In the genomic region with DNA sequence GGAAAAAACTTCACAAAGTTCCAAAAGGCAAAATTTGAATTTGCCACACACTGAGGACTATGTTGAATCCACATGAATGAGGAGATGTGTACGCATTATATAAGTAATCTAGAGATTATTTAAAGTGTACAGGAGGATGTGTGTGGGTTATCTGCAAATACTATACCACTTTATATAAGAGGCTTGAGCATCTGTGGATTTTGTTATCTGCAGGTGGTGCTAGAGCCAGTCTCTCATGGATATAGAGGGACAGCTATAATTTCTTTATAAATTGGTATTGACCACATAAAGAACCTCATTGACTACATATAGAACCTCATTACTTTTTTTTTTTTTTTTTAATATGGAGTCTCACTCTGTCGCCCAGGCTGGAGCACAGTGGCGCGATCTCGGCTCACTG, we compare ENCODE assay signal across 35 cellular contexts.
"Had no signal": no experiment of that assay in that cellular context is flagged by ENCODE, and none has a peak within 500 bp of the region (broad histone marks: within the 10 kb centered on the region; RNA-seq: fewer than 3 reads in every experiment).

No MANE protein-coding gene starts in this region.

- H3K4me1 Mint-ChIP-seq: activated B cell treated with CpG ODN at 0.5 μM for 24 hours; activated T-helper 17 cell treated with anti-CD3 and anti-CD28 coated beads, Interleukin-2, amount 50 U/mL, for 72 hours; brain had no signal

- H3K27me3 ChIP-seq: adrenal gland, ascending aorta, breast epithelium, cardiac muscle cell, esophagus squamous epithelium, gastroesophageal sphincter, heart right ventricle had no signal

- ATAC-seq: activated CD4-positive, CD25-positive, alpha-beta regulatory T cell treated with anti-CD3 and anti-CD28 coated beads, Interleukin-2, amount 50 U/mL, for 24 hours; activated CD8-positive, alpha-beta T cell treated with anti-CD3 and anti-CD28 coated beads for 36 hours; activated naive CD8-positive, alpha-beta T cell treated with anti-CD3 and anti-CD28 coated beads, Interleukin-2, amount 50 U/mL, for 24 hours; activated T-cell treated with anti-CD3 and anti-CD28 coated beads, Interleukin-2, amount 50 U/mL, for 4 hours; activated T-helper 17 cell treated with anti-CD3 and anti-CD28 coated beads, Interleukin-2, amount 50 U/mL, for 72 hours; effector memory CD8-positive, alpha-beta T cell; heart right ventricle; T-helper 17 cell had no signal

- H3K36me3 ChIP-seq: adrenal gland, ascending aorta, breast epithelium, cardiac muscle cell, esophagus squamous epithelium, gastroesophageal sphincter, heart right ventricle, WERI-Rb-1 had no signal

- H3K4me3 Mint-ChIP-seq: activated B cell treated with CpG ODN at 0.5 μM for 24 hours; activated CD8-positive, alpha-beta T cell treated with anti-CD3 and anti-CD28 coated beads for 36 hours; activated naive CD4-positive, alpha-beta T cell treated with anti-CD3 and anti-CD28 coated beads for 36 hours; activated naive CD4-positive, alpha-beta T cell treated with anti-CD3 and anti-CD28 coated beads, Interleukin-2, amount 50 U/mL, for 24 hours; activated naive CD8-positive, alpha-beta T cell treated with anti-CD3 and anti-CD28 coated beads for 36 hours; activated naive CD8-positive, alpha-beta T cell treated with anti-CD3 and anti-CD28 coated beads, Interleukin-2, amount 50 U/mL, for 24 hours; activated T-cell treated with anti-CD3 and anti-CD28 coated beads, Interleukin-2, amount 50 U/mL, for 4 hours; activated T-helper 17 cell treated with anti-CD3 and anti-CD28 coated beads, Interleukin-2, amount 50 U/mL, for 72 hours; brain; effector memory CD8-positive, alpha-beta T cell; T-helper 17 cell; T-helper 2 cell treated with Interferon-gamma antibody and Interleukin-4, amounts not matched to agents 5 μg/mL and 100 μg/mL, for 36 hours had no signal

- H3K9me3 Mint-ChIP-seq: activated B cell treated with CpG ODN at 0.5 μM for 24 hours; activated CD8-positive, alpha-beta T cell treated with anti-CD3 and anti-CD28 coated beads for 36 hours; activated naive CD4-positive, alpha-beta T cell treated with anti-CD3 and anti-CD28 coated beads for 36 hours; activated naive CD4-positive, alpha-beta T cell treated with anti-CD3 and anti-CD28 coated beads, Interleukin-2, amount 50 U/mL, for 24 hours; activated naive CD8-positive, alpha-beta T cell treated with anti-CD3 and anti-CD28 coated beads for 36 hours; activated naive CD8-positive, alpha-beta T cell treated with anti-CD3 and anti-CD28 coated beads, Interleukin-2, amount 50 U/mL, for 24 hours; activated T-cell treated with anti-CD3 and anti-CD28 coated beads, Interleukin-2, amount 50 U/mL, for 4 hours; activated T-helper 17 cell treated with anti-CD3 and anti-CD28 coated beads, Interleukin-2, amount 50 U/mL, for 72 hours; effector memory CD8-positive, alpha-beta T cell; T-helper 2 cell treated with Interferon-gamma antibody and Interleukin-4, amounts not matched to agents 5 μg/mL and 100 μg/mL, for 36 hours had no signal

- H3K4me1 ChIP-seq: ascending aorta, breast epithelium, esophagus squamous epithelium, gastroesophageal sphincter had no signal

- H3K27ac Mint-ChIP-seq: activated B cell treated with CpG ODN at 0.5 μM for 24 hours; activated CD8-positive, alpha-beta T cell treated with anti-CD3 and anti-CD28 coated beads for 36 hours; activated naive CD4-positive, alpha-beta T cell treated with anti-CD3 and anti-CD28 coated beads for 36 hours; activated naive CD4-positive, alpha-beta T cell treated with anti-CD3 and anti-CD28 coated beads, Interleukin-2, amount 50 U/mL, for 24 hours; activated naive CD8-positive, alpha-beta T cell treated with anti-CD3 and anti-CD28 coated beads for 36 hours; activated naive CD8-positive, alpha-beta T cell treated with anti-CD3 and anti-CD28 coated beads, Interleukin-2, amount 50 U/mL, for 24 hours; activated T-helper 17 cell treated with anti-CD3 and anti-CD28 coated beads, Interleukin-2, amount 50 U/mL, for 72 hours; brain; effector memory CD8-positive, alpha-beta T cell; T-helper 17 cell; T-helper 2 cell treated with Interferon-gamma antibody and Interleukin-4, amounts not matched to agents 5 μg/mL and 100 μg/mL, for 36 hours had no signal

- H3K4me3 ChIP-seq: adrenal gland, ascending aorta, breast epithelium, cardiac muscle cell, coronary artery, esophagus squamous epithelium, gastroesophageal sphincter, heart right ventricle had no signal

- H3K9me3 ChIP-seq: adrenal gland, ascending aorta, breast epithelium, esophagus squamous epithelium, gastroesophageal sphincter, heart right ventricle had no signal

- H3K27ac ChIP-seq: adrenal gland, ascending aorta, breast epithelium, cardiac muscle cell, coronary artery, esophagus squamous epithelium, gastroesophageal sphincter, heart right ventricle, WERI-Rb-1 had no signal

- H3K36me3 Mint-ChIP-seq: activated naive CD4-positive, alpha-beta T cell treated with anti-CD3 and anti-CD28 coated beads, Interleukin-2, amount 50 U/mL, for 24 hours; activated naive CD8-positive, alpha-beta T cell treated with anti-CD3 and anti-CD28 coated beads for 36 hours; brain had no signal

- DNase-seq: activated B cell treated with CpG ODN at 0.5 μM for 24 hours; activated CD4-positive, alpha-beta T cell treated with anti-CD3 and anti-CD28 coated beads for 48 hours; activated CD4-positive, alpha-beta T cell treated with anti-CD3 and anti-CD28 coated beads, Interleukin-2, amount 50 U/mL, for 1 hour; activated CD4-positive, alpha-beta T cell treated with anti-CD3 and anti-CD28 coated beads, Interleukin-2, amount 50 U/mL, for 48 hours; activated CD8-positive, alpha-beta memory T cell treated with anti-CD3 and anti-CD28 coated beads for 24 hours; activated CD8-positive, alpha-beta T cell treated with anti-CD3 and anti-CD28 coated beads for 36 hours; activated effector memory CD4-positive, alpha-beta T cell treated with Interleukin-2 at 50 U/mL for 16 hours; activated naive CD4-positive, alpha-beta T cell treated with anti-CD3 and anti-CD28 coated beads for 36 hours; activated naive CD8-positive, alpha-beta T cell treated with anti-CD3 and anti-CD28 coated beads for 36 hours; activated naive CD8-positive, alpha-beta T cell treated with anti-CD3 and anti-CD28 coated beads, Interleukin-2, amount 50 U/mL, for 24 hours; activated T-cell treated with anti-CD3 and anti-CD28 coated beads, Interleukin-2, amount 50 U/mL, for 4 hours; adrenal gland; amygdala; central memory CD4-positive, alpha-beta T cell; dermis blood vessel endothelial cell; effector CD4-positive, alpha-beta T cell; effector memory CD8-positive, alpha-beta T cell; erythroblast; esophagus squamous epithelium; foreskin melanocyte; heart right ventricle; T-helper 1 cell; T-helper 17 cell; T1000; WERI-Rb-1 had no signal
